Comparison of ENCODE assay signal across 21 cellular contexts in the genomic region with DNA sequence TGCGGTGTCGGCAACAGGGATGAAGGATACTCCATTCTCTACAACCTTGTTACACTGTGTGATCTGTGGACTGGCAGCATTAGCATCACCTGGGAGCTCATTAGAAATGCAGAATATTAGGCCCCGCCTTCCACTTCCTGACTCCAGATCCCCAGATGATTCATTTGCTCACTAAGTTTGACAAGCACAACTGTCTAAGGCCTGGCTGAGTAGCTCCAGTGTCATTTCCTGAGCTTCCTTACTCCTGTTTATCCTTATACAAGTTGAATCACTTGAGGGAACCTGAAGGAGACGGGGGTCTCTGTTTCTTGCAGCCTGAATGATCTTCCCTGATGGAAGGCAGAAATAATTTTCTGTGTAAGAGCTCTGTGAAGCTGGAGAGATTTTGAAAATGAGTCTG. TPM values are rescaled to one million over a fixed set of nuclear protein-coding genes. Genes with fewer than 3 reads are reported as not detected.
DNase-seq lines count a peak whose midpoint lies in the region; TF ChIP-seq lines count a peak whose summit lies in the region.
"Had no signal": no experiment of that assay in that cellular context is flagged by ENCODE, and none has a peak within 500 bp of the region (broad histone marks: within the 10 kb centered on the region; RNA-seq: fewer than 3 reads in every experiment).

No MANE protein-coding gene starts in this region.

- H3K36me3 Mint-ChIP-seq in MCF 10A (ENCODE audit: insufficient read depth, unreplicated experiment), result no peaks in the 10 kb centered on the region
- no peaks in the 10 kb centered on the region for H3K36me3 Mint-ChIP-seq in CD8-positive, alpha-beta memory T cell

- TF ChIP-seq CTCF in MCF 10A (IDR thresholded peaks at IDR 0.05; ENCODE audit: unreplicated experiment), result no peak
- no peak for TF ChIP-seq CTCF in breast epithelium (IDR thresholded peaks at IDR 0.05)
- no peak for TF ChIP-seq CTCF in esophagus muscularis mucosa (IDR thresholded peaks at IDR 0.05)
- no peak for TF ChIP-seq CTCF in BE2C (IDR thresholded peaks at IDR 0.05; ENCODE audit: low read depth, low read length)

- H3K27ac Mint-ChIP-seq in MCF 10A (ENCODE audit: low read depth, unreplicated experiment), result no peak overlapping the region
- no peak overlapping the region for H3K27ac Mint-ChIP-seq in CD8-positive, alpha-beta memory T cell
- H3K27ac Mint-ChIP-seq: H9 had no signal

- H3K27me3 ChIP-seq in breast epithelium (no peaks in the 10 kb centered on the region), esophagus muscularis mucosa (no peaks in the 10 kb centered on the region), BE2C (no peaks in the 10 kb centered on the region)
- no peaks in the 10 kb centered on the region for H3K27me3 ChIP-seq in CD8-positive, alpha-beta memory T cell (ENCODE audit: insufficient read depth, low read length, poor library complexity, severe bottlenecking)
- H3K27me3 ChIP-seq: BLaER1 treated with 17β-estradiol and CSF1 and Interleukin-3, amounts not matched to agents 10 nM and 100 nM; SJSA1 had no signal

- no peak overlapping the region for H3K4me3 ChIP-seq in breast epithelium
- H3K4me3 ChIP-seq in esophagus muscularis mucosa, result no peak overlapping the region
- H3K4me3 ChIP-seq in CD8-positive, alpha-beta memory T cell (ENCODE audit: low read length), result no peak overlapping the region
- H3K4me3 ChIP-seq in BE2C (ENCODE audit: low read depth, low read length), result no peak overlapping the region
- H3K4me3 ChIP-seq: BLaER1 treated with 17β-estradiol and CSF1 and Interleukin-3, amounts not matched to agents 10 nM and 100 nM; SJSA1 had no signal

- H3K27me3 Mint-ChIP-seq in MCF 10A (ENCODE audit: insufficient read depth, unreplicated experiment), result no peaks in the 10 kb centered on the region
- H3K27me3 Mint-ChIP-seq in CD8-positive, alpha-beta memory T cell, result peaks cover 0 to 23% of the 10 kb centered on the region in 2 donors

- TF ChIP-seq POLR2A in breast epithelium (IDR thresholded peaks at IDR 0.05) (no peak), esophagus muscularis mucosa (IDR thresholded peaks at IDR 0.05; ENCODE audit: low read depth) (no peak)

- H3K4me3 Mint-ChIP-seq in MCF 10A (ENCODE audit: unreplicated experiment), result no peak overlapping the region
- H3K4me3 Mint-ChIP-seq in CD8-positive, alpha-beta memory T cell, result no peak overlapping the region
- H3K4me3 Mint-ChIP-seq: H9 had no signal

- intact Hi-C loops in MCF 10A (cut with micrococcal nuclease), result no loop called here
- intact Hi-C loops in breast epithelium (cut with DNase I; ENCODE audit: low total_unique reads), result no loop called here
- intact Hi-C loops in esophagus muscularis mucosa (cut with DNase I), result no loop called here

- no peaks in the 10 kb centered on the region for H3K9me3 ChIP-seq in breast epithelium
- no peaks in the 10 kb centered on the region for H3K9me3 ChIP-seq in esophagus muscularis mucosa
- H3K9me3 ChIP-seq in CD8-positive, alpha-beta memory T cell (ENCODE audit: low read length), result no peaks in the 10 kb centered on the region
- H3K9me3 ChIP-seq in BE2C, result no peaks in the 10 kb centered on the region
- H3K9me3 ChIP-seq: SJSA1 had no signal

- no peak overlapping the region for H3K27ac ChIP-seq in breast epithelium
- no peak overlapping the region for H3K27ac ChIP-seq in esophagus muscularis mucosa (replicated peaks in 1 of 4)
- no peak overlapping the region for H3K27ac ChIP-seq in CD8-positive, alpha-beta memory T cell (ENCODE audit: low read depth, low read length)
- H3K27ac ChIP-seq: BLaER1 treated with 17β-estradiol and CSF1 and Interleukin-3, amounts not matched to agents 10 nM and 100 nM; RWPE1; SJSA1 had no signal

- 84% methylated on average over 4 of the region's 4 CpGs for WGBS in esophagus muscularis mucosa

- TF ChIP-seq EP300 in esophagus muscularis mucosa (IDR thresholded peaks at IDR 0.05), result no peak

- BruUV-seq in MCF 10A (replicated peaks; lab: Mats Ljungman, UMichigan), result no TSS peak

- CTCF ChIA-PET in MCF 10A (lab: Yijun Ruan, JAX), result no interaction called here
- CTCF ChIA-PET in CD8-positive, alpha-beta memory T cell (lab: Charles Lee), result no interaction called here

- POLR2A ChIA-PET in MCF 10A (lab: Yijun Ruan, JAX), result no interaction called here
- POLR2A ChIA-PET in CD8-positive, alpha-beta memory T cell (lab: Charles Lee), result no interaction called here

- no peaks in the 10 kb centered on the region for H3K4me1 ChIP-seq in breast epithelium
- H3K4me1 ChIP-seq in esophagus muscularis mucosa, result no peaks in the 10 kb centered on the region
- H3K4me1 ChIP-seq in CD8-positive, alpha-beta memory T cell (ENCODE audit: insufficient read depth, low read length), result no peaks in the 10 kb centered on the region
- no peaks in the 10 kb centered on the region for H3K4me1 ChIP-seq in BE2C

- peaks cover 25% of the 10 kb centered on the region for H3K4me1 Mint-ChIP-seq in MCF 10A (ENCODE audit: insufficient read depth, unreplicated experiment)
- H3K4me1 Mint-ChIP-seq in CD8-positive, alpha-beta memory T cell, result no peaks in the 10 kb centered on the region
- H3K4me1 Mint-ChIP-seq: H9 had no signal

- H3K36me3 ChIP-seq in breast epithelium (no peaks in the 10 kb centered on the region), esophagus muscularis mucosa (no peaks in the 10 kb centered on the region), BE2C (no peaks in the 10 kb centered on the region)
- no peaks in the 10 kb centered on the region for H3K36me3 ChIP-seq in CD8-positive, alpha-beta memory T cell (ENCODE audit: insufficient read depth, low read length)
- H3K36me3 ChIP-seq: BLaER1 treated with 17β-estradiol and CSF1 and Interleukin-3, amounts not matched to agents 10 nM and 100 nM; SJSA1 had no signal

- DNase-seq in MCF 10A (ENCODE audit: unreplicated experiment), result peak; percentile 24
- DNase-seq in breast epithelium (ENCODE audit: low spot score in 2 of 2), result no peak
- DNase-seq in SW480 (ENCODE audit: low spot score), result peak; percentile 14
- DNase-seq in esophagus muscularis mucosa (ENCODE audit: extremely low spot score), result peak; percentile 39
- no peak for DNase-seq in CD8-positive, alpha-beta memory T cell
- no peak for DNase-seq in NCI-H2196 (lab: John Stamatoyannopoulos, UW; ENCODE audit: unreplicated experiment)
- DNase-seq in SKM-1 (lab: John Stamatoyannopoulos, UW; ENCODE audit: unreplicated experiment), result no peak
- DNase-seq in BE2C, result no peak
- DNase-seq: 8988T, DMS 273 treated with DMSO at 0.1 percent for 48 hours, H9, NCI-H1436, NCI-H2029, NCI-H2171 treated with DMSO at 0.1 percent for 48 hours, NCI-H748 treated with DMSO at 0.1 percent for 48 hours, OCI-M1, SW 1271 had no signal

- H3K9me3 Mint-ChIP-seq in MCF 10A (ENCODE audit: unreplicated experiment), result no peaks in the 10 kb centered on the region
- no peaks in the 10 kb centered on the region for H3K9me3 Mint-ChIP-seq in CD8-positive, alpha-beta memory T cell

RNA-seq across cellular contexts. Expression of gene PROKR2, which starts 32.7 kb away (rescaled TPM):
- total RNA-seq in MCF 10A (2022) (not detected in 2 replicates), breast epithelium (not detected), esophagus muscularis mucosa (not detected)
- under 1 TPM in 1 of 2 experiments, not detected in 1; 0.18 TPM for total RNA-seq in CD8-positive, alpha-beta memory T cell
- 0.94 TPM for polyA plus RNA-seq in CD8-positive, alpha-beta memory T cell
- polyA plus RNA-seq in BE2C (2012; ENCODE audit: insufficient read depth, insufficient read length, low read depth), result not detected
- total RNA-seq: NCI-H460, SJSA1 had no signal

Comparison
In these comparisons a context has a peak if more than half of its experiments do, and no peak if none do; other contexts are left out.
1. DNase-seq: peak in MCF 10A (single experiment), SW480 (single experiment) and esophagus muscularis mucosa (single experiment); none in breast epithelium (0 of 2), CD8-positive, alpha-beta memory T cell (0 of 5), NCI-H2196 (single experiment), SKM-1 (single experiment) and BE2C (single experiment).